8 cellular contexts compared by ENCODE assay signal in genomic region chr10:79245539-79246208, GRCh38.
DNase-seq lines count a peak whose midpoint lies in the region; ATAC-seq and TF ChIP-seq lines count a peak whose summit lies in the region.

No MANE protein-coding gene starts in this region.

- TF ChIP-seq EP300 in gastroesophageal sphincter (IDR thresholded peaks at IDR 0.05): no peak

- H3K36me3 ChIP-seq in gastroesophageal sphincter: peaks cover 0 to 2% of the 10 kb centered on the region in 2 donors
- peaks cover 0 to 5% (median 0%) of the 10 kb centered on the region in 6 donors for H3K36me3 ChIP-seq in spleen

- H3K27me3 ChIP-seq in gastroesophageal sphincter (no peaks in the 10 kb centered on the region), spleen (replicated peaks in 1 of 7) (no peaks in the 10 kb centered on the region)

- POLR2A ChIA-PET in GM10248 (lab: Yijun Ruan, JAX): interaction anchor here (0.9 kb wide), 1 partner anchor 77 kb away, joined by 3 read pairs; no protein-coding TSS in a partner anchor

- TF ChIP-seq CTCF in GM12864 (IDR thresholded peaks at IDR 0.05; ENCODE audit: low read depth, low read length, missing control alignments) (no peak), gastroesophageal sphincter (IDR thresholded peaks at IDR 0.05) (no peak), spleen (IDR thresholded peaks at IDR 0.05 in 8 of 11, conservative IDR thresholded peaks at IDR 0.05 in 3 of 11) (no peak), GM10248 (IDR thresholded peaks at IDR 0.05; ENCODE audit: control extremely low read depth, extremely low read depth, low read depth, missing control alignments) (no peak)

- H3K27ac ChIP-seq in gastroesophageal sphincter (peak overlapping the region; percentile 3 to 85 (median 81)), spleen (peak overlapping the region; percentile 69 to 93 (median 88))

- WGBS in gastroesophageal sphincter (ENCODE audit: low coverage in 1 of 2), 2 donors: 90% methylated on average over 2 of the region's 9 CpGs; no CpG with 5 or more reads in 1 of the 2 donors
- WGBS in spleen, 5 donors: 48 to 69% (median 56%) methylated on average over 7 to 9 of the region's 9 CpGs

- no peaks in the 10 kb centered on the region for H3K9me3 ChIP-seq in gastroesophageal sphincter
- H3K9me3 ChIP-seq in spleen: no peaks in the 10 kb centered on the region

- peak overlapping the region; percentile 75 for H3K4me3 ChIP-seq in GM12864 (ENCODE audit: low read depth, low read length)
- no peak overlapping the region for H3K4me3 ChIP-seq in gastroesophageal sphincter
- peak overlapping the region in 5 of 8 donors; percentile 23 to 79 (median 68) for H3K4me3 ChIP-seq in spleen

- ATAC-seq in gastroesophageal sphincter (no peak), HG03565 (IDR thresholded peaks at IDR 0.05; ENCODE audit: unreplicated experiment) (no peak)

- TF ChIP-seq POLR2A in gastroesophageal sphincter (IDR thresholded peaks at IDR 0.05) (no peak), spleen (IDR thresholded peaks at IDR 0.05) (no peak)

- intact Hi-C loops in spleen (cut with DNase I; ENCODE audit: low total_unique reads): no loop called here

- CTCF ChIA-PET in GM10248 (lab: Yijun Ruan, JAX): interaction anchor here (0.8 to 2.2 kb wide), 9 partner anchors 9 to 52 kb away, joined by 3 to 5 read pairs (median 3); no protein-coding TSS in a partner anchor

- peaks cover 0 to 98% (median 69%) of the 10 kb centered on the region in 3 donors for H3K4me1 ChIP-seq in gastroesophageal sphincter
- peaks cover 73 to 97% (median 88%) of the 10 kb centered on the region in 6 donors for H3K4me1 ChIP-seq in spleen

- DNase-seq in GM12864 (ENCODE audit: low read depth) (no peak), RPMI7951 (ENCODE audit: low read depth) (peak; percentile 81), spleen (no peak), GM10248 (ENCODE audit: extremely low spot score) (no peak), NOMO-1 treated with DMSO at 0.1 percent for 48 hours (lab: John Stamatoyannopoulos, UW; ENCODE audit: unreplicated experiment) (no peak)
- no peak for DNase-seq in stimulated activated CD4-positive, alpha-beta T cell treated with anti-CD3 and anti-CD28 coated beads, Interleukin-12 subunit alpha, Interleukin-12 subunit beta, amount 100 ng/mL, for 4 hours

Comparison
In these comparisons a context has a peak if more than half of its experiments do, and no peak if none do; other contexts are left out.
1. H3K4me3 ChIP-seq: peak in GM12864 (single experiment) and spleen (5 of 8); none in gastroesophageal sphincter (0 of 2).